In genomic region chr20:53502820-53503219, GRCh38 we compare ENCODE assay signal across 1 cellular context.
TF ChIP-seq lines count a peak whose summit lies in the region.

No MANE protein-coding gene starts in this region.

TF ChIP-seq in GM23338, 12 proteins besides CTCF, POLR2A, EP300 and RAD21 (continued from another document):
- no peak for TF ChIP-seq ZNF462 (CRISPR knock-in tag; IDR thresholded peaks at IDR 0.05)
